ENCODE assay signal across 17 cellular contexts in the genomic region with DNA sequence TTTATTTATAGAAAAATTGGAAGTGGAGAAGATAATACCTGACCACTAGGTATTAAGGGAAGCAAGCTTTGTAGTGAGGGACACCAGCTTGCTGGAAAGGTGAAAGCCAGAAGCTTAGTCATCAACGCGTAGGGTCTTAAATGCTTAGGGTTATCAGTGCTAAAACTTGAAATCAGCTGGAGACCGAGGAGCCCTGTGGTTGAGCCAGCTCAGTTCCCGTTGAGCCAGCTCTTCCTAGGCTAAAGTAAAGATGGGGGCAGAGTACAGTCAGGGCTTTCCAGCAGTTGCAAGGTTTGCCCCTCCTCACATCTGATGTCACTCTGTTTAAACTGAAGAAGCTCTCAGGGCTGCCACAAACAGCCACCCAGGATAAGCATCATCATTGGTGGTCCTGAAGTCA.
A peak's percentile ranks its signal among the peaks of the same experiment; 100 is the strongest.
DNase-seq lines count a peak whose midpoint lies in the region; ATAC-seq, FAIRE-seq and TF ChIP-seq lines count a peak whose summit lies in the region.
"Had no signal": no experiment of that assay in that cellular context is flagged by ENCODE, and none has a peak within 500 bp of the region (broad histone marks: within the 10 kb centered on the region; RNA-seq: fewer than 3 reads in every experiment).

No MANE protein-coding gene starts in this region.

- H3K4me1 ChIP-seq in endodermal cell (ENCODE audit: control insufficient read depth, insufficient read depth, low read length) (peaks cover 9% of the 10 kb centered on the region), thyroid gland (no peaks in the 10 kb centered on the region), colonic mucosa (no peaks in the 10 kb centered on the region)

- H3K27me3 Mint-ChIP-seq in endodermal cell (ENCODE audit: insufficient read depth), result peaks cover 6% of the 10 kb centered on the region
- H3K27me3 Mint-ChIP-seq: CD4-positive, CD25-positive, alpha-beta regulatory T cell had no signal

- FAIRE-seq in D721Med (lab: Jason Lieb, UNC), result peak; percentile 89
- FAIRE-seq in GM19239 (lab: Jason Lieb, UNC), result peak; percentile 40
- FAIRE-seq: GM12891, H1 had no signal

- H3K36me3 ChIP-seq in endodermal cell (ENCODE audit: control insufficient read depth, insufficient read depth, low read length), result no peaks in the 10 kb centered on the region
- H3K36me3 ChIP-seq in thyroid gland, result no peaks in the 10 kb centered on the region
- no peaks in the 10 kb centered on the region for H3K36me3 ChIP-seq in colonic mucosa
- H3K36me3 ChIP-seq: HAP-1 had no signal

- H3K9ac ChIP-seq in endodermal cell (ENCODE audit: extremely low read depth, low read length, poor library complexity, severe bottlenecking), result no peak overlapping the region
- H3K9ac ChIP-seq in colonic mucosa (ENCODE audit: low read depth in 2 of 2, low read length in 2 of 2), result no peak overlapping the region
- H3K9ac ChIP-seq: BLaER1 treated with 17β-estradiol and CSF1 and Interleukin-3, amounts not matched to agents 10 nM and 100 nM had no signal

- no peak overlapping the region for H3K27ac Mint-ChIP-seq in endodermal cell
- H3K27ac Mint-ChIP-seq: CD4-positive, CD25-positive, alpha-beta regulatory T cell; HFFc6 had no signal

- DNase-seq in D721Med (ENCODE audit: insufficient read length, low spot score), result no peak
- no peak for DNase-seq in GM19239 (ENCODE audit: insufficient read length, low spot score)
- peak; percentile 89 for DNase-seq in OCI-M1 (lab: John Stamatoyannopoulos, UW)
- peak; percentile 81 for DNase-seq in endodermal cell
- no peak for DNase-seq in NCI-H187 treated with DMSO at 0.1 percent for 48 hours (lab: John Stamatoyannopoulos, UW)
- DNase-seq in thyroid gland, result no peak
- no peak for DNase-seq in colonic mucosa
- DNase-seq: ACHN; CD4-positive, CD25-positive, alpha-beta regulatory T cell; DMS 273 treated with DMSO at 0.1 percent for 48 hours; HFFc6 had no signal

- no peak for TF ChIP-seq POLR2A in thyroid gland (IDR thresholded peaks at IDR 0.05)

- H3K4me3 ChIP-seq in endodermal cell (ENCODE audit: low read length) (no peak overlapping the region), thyroid gland (replicated peaks in 1 of 3) (no peak overlapping the region), colonic mucosa (no peak overlapping the region)
- H3K4me3 ChIP-seq: BLaER1 treated with 17β-estradiol and CSF1 and Interleukin-3, amounts not matched to agents 10 nM and 100 nM; HAP-1 had no signal

- H3K27me3 ChIP-seq in endodermal cell (ENCODE audit: control insufficient read depth, insufficient read depth, low read length, poor library complexity, severe bottlenecking) (no peaks in the 10 kb centered on the region), thyroid gland (no peaks in the 10 kb centered on the region), colonic mucosa (no peaks in the 10 kb centered on the region)
- H3K27me3 ChIP-seq: BLaER1 treated with 17β-estradiol and CSF1 and Interleukin-3, amounts not matched to agents 10 nM and 100 nM had no signal

- H3K36me3 Mint-ChIP-seq in endodermal cell (ENCODE audit: low read depth), result no peaks in the 10 kb centered on the region

- ATAC-seq in GM21360 (IDR thresholded peaks at IDR 0.05; ENCODE audit: unreplicated experiment), result no peak

- no peak overlapping the region for H3K4me3 Mint-ChIP-seq in endodermal cell
- H3K4me3 Mint-ChIP-seq: CD4-positive, CD25-positive, alpha-beta regulatory T cell; HFFc6 had no signal

- TF ChIP-seq CTCF in D721Med (IDR thresholded peaks at IDR 0.05; ENCODE audit: insufficient read depth, missing control alignments) (no peak), endodermal cell (conservative IDR thresholded peaks at IDR 0.05) (no peak), thyroid gland (IDR thresholded peaks at IDR 0.05) (no peak), colonic mucosa (IDR thresholded peaks at IDR 0.05) (no peak)

- H3K4me1 Mint-ChIP-seq in endodermal cell, result peaks cover 63% of the 10 kb centered on the region

- H3K27ac ChIP-seq in endodermal cell (ENCODE audit: low read depth, low read length) (no peak overlapping the region), thyroid gland (no peak overlapping the region), colonic mucosa (no peak overlapping the region)
- H3K27ac ChIP-seq: BLaER1 treated with 17β-estradiol and CSF1 and Interleukin-3, amounts not matched to agents 10 nM and 100 nM; HL-60 had no signal

- WGBS in endodermal cell (ENCODE audit: insufficient coverage in 1 of 2, insufficient read length in 1 of 2), 2 experiments, result 17 to 42% methylated on average over 3 to 4 of the region's 4 CpGs
- 78 to 80% methylated on average over 4 of the region's 4 CpGs for WGBS in thyroid gland, 2 donors

- no peaks in the 10 kb centered on the region for H3K9me3 ChIP-seq in endodermal cell (ENCODE audit: control insufficient read depth, low read length)
- H3K9me3 ChIP-seq in thyroid gland, result no peaks in the 10 kb centered on the region
- no peaks in the 10 kb centered on the region for H3K9me3 ChIP-seq in colonic mucosa
- H3K9me3 ChIP-seq: BLaER1 treated with 17β-estradiol and CSF1 and Interleukin-3, amounts not matched to agents 10 nM and 100 nM; HAP-1 had no signal

- intact Hi-C loops in thyroid gland (cut with DNase I) (no loop called here), colonic mucosa (cut with DNase I) (no loop called here)

- no peaks in the 10 kb centered on the region for H3K9me3 Mint-ChIP-seq in endodermal cell
- H3K9me3 Mint-ChIP-seq: CD4-positive, CD25-positive, alpha-beta regulatory T cell; HFFc6 had no signal

Comparison
In these comparisons a context has a peak if more than half of its experiments do, and no peak if none do; other contexts are left out.
1. DNase-seq: peak in OCI-M1 (single experiment) and endodermal cell (single experiment); none in D721Med (single experiment), GM19239 (single experiment), NCI-H187 treated with DMSO at 0.1 percent for 48 hours (single experiment), thyroid gland (0 of 2) and colonic mucosa (single experiment).